8 cellular contexts compared by ENCODE assay signal in the genomic region with DNA sequence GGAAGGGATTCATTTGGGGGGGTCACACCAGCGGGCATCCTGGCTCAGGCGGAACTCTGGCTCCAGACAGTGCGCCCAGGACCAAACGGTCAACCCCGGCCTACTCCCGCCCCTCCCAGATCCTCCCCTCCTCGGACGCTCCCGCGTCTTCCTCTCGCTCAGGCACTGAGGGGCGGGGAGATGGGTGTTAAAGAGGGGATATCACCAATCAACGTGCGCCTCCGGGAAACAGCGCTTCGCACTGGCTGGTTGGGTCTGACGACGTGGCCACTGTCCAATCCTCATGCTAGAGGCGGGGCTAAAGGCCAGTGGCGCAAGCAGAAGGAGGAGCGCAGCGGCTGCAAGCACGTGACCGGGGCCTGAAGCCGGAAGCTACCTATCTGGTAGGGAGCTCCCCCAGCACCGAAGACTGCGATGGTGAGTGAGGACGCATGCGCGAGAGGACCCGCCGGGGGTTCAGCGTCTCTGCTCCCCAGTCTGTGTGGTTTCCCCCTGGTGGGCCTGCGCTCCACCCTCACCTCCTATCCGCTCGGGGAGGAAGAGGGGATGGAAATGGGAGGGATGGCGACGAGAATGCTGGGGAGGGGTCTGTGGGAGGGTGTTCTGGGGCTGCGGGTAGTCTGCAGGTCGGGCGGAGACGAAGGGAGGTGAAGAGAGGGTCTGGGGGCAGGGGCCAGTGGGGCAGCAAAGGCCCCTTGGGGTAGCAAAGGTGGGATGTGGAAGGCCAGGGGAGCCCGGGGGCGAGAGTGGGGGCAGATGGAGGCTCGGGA. TPM values are rescaled to one million over a fixed set of nuclear protein-coding genes. Genes with fewer than 3 reads are reported as not detected.
A peak's percentile ranks its signal among the peaks of the same experiment; 100 is the strongest.
DNase-seq lines count a peak whose midpoint lies in the region; ATAC-seq and TF ChIP-seq lines count a peak whose summit lies in the region.

A gene (plus strand): TSS at position 360 of the 770 bp plus-strand sequence. CDS start 55 bp downstream, at position 415.

- H3K4me1 Mint-ChIP-seq in CD14-positive monocyte: peaks cover 59% of the 10 kb centered on the region
- H3K4me1 Mint-ChIP-seq in dendritic cell treated with granulocyte-macrophage colony-stimulating factor and Interleukin-4, amounts not matched to agents 40 ng/mL and 50 ng/mL, for 4 days (ENCODE audit: low read depth): peaks cover 51% of the 10 kb centered on the region

- H3K4me1 ChIP-seq in left lung: peaks cover 8 to 53% of the 10 kb centered on the region in 2 donors

- peak within 1 kb of the TSS; percentile 74 to 82 for H3K4me3 ChIP-seq in left lung

- peak; percentile 98 for ATAC-seq in GM19395 (IDR thresholded peaks at IDR 0.05; ENCODE audit: unreplicated experiment)
- ATAC-seq in HG03565 (IDR thresholded peaks at IDR 0.05; ENCODE audit: unreplicated experiment): peak; percentile 98
- peak; percentile 98 for ATAC-seq in left lung

- no peaks in the 10 kb centered on the region for H3K27me3 ChIP-seq in left lung

- H3K36me3 ChIP-seq in left lung: peaks cover 0 to 15% of the 10 kb centered on the region in 2 donors

- peaks cover 0 to 6% (median 0%) of the 10 kb centered on the region in 7 donors for H3K9me3 Mint-ChIP-seq in CD14-positive monocyte
- no peaks in the 10 kb centered on the region for H3K9me3 Mint-ChIP-seq in dendritic cell treated with granulocyte-macrophage colony-stimulating factor and Interleukin-4, amounts not matched to agents 40 ng/mL and 50 ng/mL, for 4 days

- peak within 1 kb of the TSS; percentile 92 to 98 (median 95) for H3K27ac Mint-ChIP-seq in CD14-positive monocyte
- peak within 1 kb of the TSS; percentile 98 for H3K27ac Mint-ChIP-seq in dendritic cell treated with granulocyte-macrophage colony-stimulating factor and Interleukin-4, amounts not matched to agents 40 ng/mL and 50 ng/mL, for 4 days

- peak within 1 kb of the TSS; percentile 67 to 84 for H3K27ac ChIP-seq in left lung

- no peaks in the 10 kb centered on the region for H3K27me3 Mint-ChIP-seq in CD14-positive monocyte (ENCODE audit: low read depth in 3 of 3)
- no peaks in the 10 kb centered on the region for H3K27me3 Mint-ChIP-seq in dendritic cell treated with granulocyte-macrophage colony-stimulating factor and Interleukin-4, amounts not matched to agents 40 ng/mL and 50 ng/mL, for 4 days

- intact Hi-C loops in CD14-positive monocyte (cut with micrococcal nuclease): loop anchor here in 1 of 2 donors (2.0 to 10.0 kb wide), 2 partner anchors 28 to 206 kb away; a partner anchor contains a TSS
- intact Hi-C loops in dendritic cell treated with granulocyte-macrophage colony-stimulating factor and Interleukin-4, amounts not matched to agents 40 ng/mL and 50 ng/mL, for 4 days (cut with micrococcal nuclease): loop anchor here (1.0 kb wide), 2 partner anchors 10 to 29 kb away; a partner anchor contains a TSS
- intact Hi-C loops in left lung (cut with DNase I): no loop called here

- DNase-seq in CD14-positive monocyte (ENCODE audit: low spot score): peak; percentile 98
- DNase-seq in NCI-H774 (lab: John Stamatoyannopoulos, UW): peak; percentile 99
- peak; percentile 97 to 98 for DNase-seq in activated CD4-positive, alpha-beta T cell treated with anti-CD3 and anti-CD28 coated beads, Interleukin-2, amount 50 U/mL, for 4 hours
- DNase-seq in left lung: peak; percentile 97 to 99
- peak; percentile 94 to 95 for DNase-seq in stimulated activated CD4-positive, alpha-beta T cell treated with anti-CD3 and anti-CD28 coated beads, Interleukin-2, amount 100 ng/mL, for 48 hours

- TF ChIP-seq CTCF in CD14-positive monocyte (IDR thresholded peaks at IDR 0.05) (no peak), left lung (IDR thresholded peaks at IDR 0.05) (no peak)

- peak within 1 kb of the TSS; percentile 94 to 95 for H3K4me3 Mint-ChIP-seq in CD14-positive monocyte
- peak within 1 kb of the TSS; percentile 99 for H3K4me3 Mint-ChIP-seq in dendritic cell treated with granulocyte-macrophage colony-stimulating factor and Interleukin-4, amounts not matched to agents 40 ng/mL and 50 ng/mL, for 4 days

- no peaks in the 10 kb centered on the region for H3K9me3 ChIP-seq in left lung

- peaks cover 18 to 30% of the 10 kb centered on the region in 2 donors for H3K36me3 Mint-ChIP-seq in CD14-positive monocyte
- H3K36me3 Mint-ChIP-seq in dendritic cell treated with granulocyte-macrophage colony-stimulating factor and Interleukin-4, amounts not matched to agents 40 ng/mL and 50 ng/mL, for 4 days (ENCODE audit: low read depth): peaks cover 50% of the 10 kb centered on the region

RNA-seq across cellular contexts. Expression of the gene that starts here (rescaled TPM):
- polyA plus RNA-seq in CD14-positive monocyte: 100 to 1,000 TPM; 621 to 754 TPM
- total RNA-seq in left lung: 100 to 1,000 TPM; 103 to 120 TPM

Comparison
In these comparisons a context has a peak if more than half of its experiments do, and no peak if none do; other contexts are left out.
1. Peak in every context shown above with its lines: DNase-seq, ATAC-seq, H3K4me3 ChIP-seq and H3K27ac ChIP-seq.